In genomic region chr10:103967433-103968142, GRCh38 we compare ENCODE assay signal across 8 cellular contexts. TPM values are rescaled to one million over a fixed set of nuclear protein-coding genes. Genes with fewer than 3 reads are reported as not detected.
DNase-seq lines count a peak whose midpoint lies in the region; ATAC-seq and TF ChIP-seq lines count a peak whose summit lies in the region.

No MANE protein-coding gene starts in this region.

- peak overlapping the region; percentile 82 for H3K27ac Mint-ChIP-seq in T-helper 2 cell treated with Interferon-gamma antibody and Interleukin-4, amounts not matched to agents 5 μg/mL and 100 μg/mL, for 36 hours
- H3K27ac Mint-ChIP-seq in type B pancreatic cell = peak overlapping the region; percentile 92

- H3K9ac ChIP-seq in endocrine pancreas (ENCODE audit: control insufficient read depth, insufficient read depth, low read length) (peak overlapping the region; percentile 99), mesendoderm (ENCODE audit: low read length) (peak overlapping the region; percentile 56)

- no peaks in the 10 kb centered on the region for H3K9me3 Mint-ChIP-seq in T-helper 2 cell treated with Interferon-gamma antibody and Interleukin-4, amounts not matched to agents 5 μg/mL and 100 μg/mL, for 36 hours
- H3K9me3 Mint-ChIP-seq in type B pancreatic cell = no peaks in the 10 kb centered on the region

- H3K4me3 ChIP-seq in endocrine pancreas (ENCODE audit: control insufficient read depth, insufficient read depth, low read length) (peak overlapping the region; percentile 100), mesendoderm (ENCODE audit: low read length) (peak overlapping the region; percentile 30)

- no peak overlapping the region for H2BK5ac ChIP-seq in mesendoderm (ENCODE audit: low read length)

- H2BK15ac ChIP-seq in mesendoderm (replicated peaks; ENCODE audit: low read depth) = no peak overlapping the region

- H3K4me1 ChIP-seq in endocrine pancreas (ENCODE audit: control insufficient read depth, insufficient read depth, low read length) (peaks cover 16% of the 10 kb centered on the region), mesendoderm (ENCODE audit: control insufficient read depth, low read depth, low read length) (no peaks in the 10 kb centered on the region)

- H2AK5ac ChIP-seq in mesendoderm (ENCODE audit: low read length) = no peak overlapping the region

- H3K18ac ChIP-seq in mesendoderm (ENCODE audit: low read length) = peak overlapping the region; percentile 85

- H3K23ac ChIP-seq in mesendoderm (ENCODE audit: low read length) = peak overlapping the region; percentile 94

- H3K9me3 ChIP-seq in endocrine pancreas (ENCODE audit: control insufficient read depth, low read length) = no peaks in the 10 kb centered on the region

- peak overlapping the region; percentile 93 for H3K4me3 Mint-ChIP-seq in T-helper 2 cell treated with Interferon-gamma antibody and Interleukin-4, amounts not matched to agents 5 μg/mL and 100 μg/mL, for 36 hours
- peak overlapping the region; percentile 98 for H3K4me3 Mint-ChIP-seq in type B pancreatic cell

- H2BK120ac ChIP-seq in mesendoderm (ENCODE audit: low read depth, low read length) = no peak overlapping the region

- DNase-seq in DMS53 (lab: John Stamatoyannopoulos, UW) (peak; percentile 70), DMS53 treated with DMSO at 0.1 percent for 48 hours (lab: John Stamatoyannopoulos, UW; ENCODE audit: unreplicated experiment) (no peak), HK-2 (ENCODE audit: unreplicated experiment) (peak; percentile 36), mesendoderm (peak; percentile 37), type B pancreatic cell (ENCODE audit: extremely low spot score, unreplicated experiment) (no peak)
- peak; percentile 30 for DNase-seq in T-helper 2 cell treated with Interferon-gamma antibody and Interleukin-4, amounts not matched to agents 5 μg/mL and 100 μg/mL, for 36 hours (ENCODE audit: low spot score)

- H3K79me1 ChIP-seq in mesendoderm (ENCODE audit: low read length) = no peaks in the 10 kb centered on the region

- no peaks in the 10 kb centered on the region for H3K27me3 Mint-ChIP-seq in T-helper 2 cell treated with Interferon-gamma antibody and Interleukin-4, amounts not matched to agents 5 μg/mL and 100 μg/mL, for 36 hours (ENCODE audit: low read depth)
- no peaks in the 10 kb centered on the region for H3K27me3 Mint-ChIP-seq in type B pancreatic cell

- H3K4me1 Mint-ChIP-seq in T-helper 2 cell treated with Interferon-gamma antibody and Interleukin-4, amounts not matched to agents 5 μg/mL and 100 μg/mL, for 36 hours (ENCODE audit: low read depth) = peaks cover 33% of the 10 kb centered on the region
- peaks cover 18% of the 10 kb centered on the region for H3K4me1 Mint-ChIP-seq in type B pancreatic cell (ENCODE audit: unreplicated experiment)

- peak; percentile 52 for ATAC-seq in GM21390 (IDR thresholded peaks at IDR 0.05; ENCODE audit: unreplicated experiment)

- no peak overlapping the region for H4K5ac ChIP-seq in mesendoderm (ENCODE audit: low read length)

- no CpG with 5 or more reads among the region's 58 CpGs for WGBS in mesendoderm (ENCODE audit: extremely low coverage, insufficient coverage, low lambda C conversion rate)

- peak overlapping the region; percentile 91 for H3K56ac ChIP-seq in mesendoderm (ENCODE audit: low read length)

- H3K4ac ChIP-seq in mesendoderm (ENCODE audit: low read depth, low read length) = peak overlapping the region; percentile 56

- H4K8ac ChIP-seq in mesendoderm (ENCODE audit: low read depth, low read length) = no peak overlapping the region

- no peaks in the 10 kb centered on the region for H3K36me3 ChIP-seq in endocrine pancreas (ENCODE audit: control insufficient read depth, insufficient read depth, low read length)
- H3K36me3 ChIP-seq in mesendoderm (ENCODE audit: control insufficient read depth, insufficient read depth, low read length) = no peaks in the 10 kb centered on the region

- peak overlapping the region; percentile 9 for H3K27ac ChIP-seq in mesendoderm (ENCODE audit: low read depth, low read length)

- H3K36me3 Mint-ChIP-seq in T-helper 2 cell treated with Interferon-gamma antibody and Interleukin-4, amounts not matched to agents 5 μg/mL and 100 μg/mL, for 36 hours (ENCODE audit: low read depth) = peaks cover 3% of the 10 kb centered on the region
- peaks cover 9% of the 10 kb centered on the region for H3K36me3 Mint-ChIP-seq in type B pancreatic cell

- H3K27me3 ChIP-seq in endocrine pancreas (ENCODE audit: control insufficient read depth, insufficient read depth, low read length) (no peaks in the 10 kb centered on the region), mesendoderm (ENCODE audit: insufficient read depth, low read length, poor library complexity) (no peaks in the 10 kb centered on the region)

- TF ChIP-seq CTCF in type B pancreatic cell (conservative IDR thresholded peaks at IDR 0.05) = peak; percentile 19

- no peaks in the 10 kb centered on the region for H3K79me2 ChIP-seq in mesendoderm (ENCODE audit: control insufficient read depth, insufficient read depth, low read length)

- peak overlapping the region; percentile 35 for H3K4me2 ChIP-seq in mesendoderm (ENCODE audit: low read length)

RNA-seq across cellular contexts. Expression of gene SLK, which starts 0.6 kb away (rescaled TPM):
- 14.4 TPM for polyA plus RNA-seq in mesendoderm (2013, experiment 1 of 2)
- polyA plus RNA-seq in mesendoderm (2013, experiment 2 of 2) = 14.8 TPM
- total RNA-seq in type B pancreatic cell (ENCODE audit: low replicate concordance) = 61.6 and 134 TPM in 2 replicates

RNA-seq across cellular contexts. Expression of gene STN1, which starts 49.6 kb away (rescaled TPM):
- 7.1 TPM for polyA plus RNA-seq in mesendoderm (2013, experiment 1 of 2)
- polyA plus RNA-seq in mesendoderm (2013, experiment 2 of 2) = 7.3 TPM
- total RNA-seq in type B pancreatic cell (ENCODE audit: low replicate concordance) = 33.0 and 75.1 TPM in 2 replicates

Comparison
In these comparisons a context has a peak if more than half of its experiments do, and no peak if none do; other contexts are left out.
1. DNase-seq: peak in DMS53 (single experiment), HK-2 (single experiment), T-helper 2 cell treated with Interferon-gamma antibody and Interleukin-4, amounts not matched to agents 5 μg/mL and 100 μg/mL, for 36 hours (single experiment) and mesendoderm (single experiment); none in DMS53 treated with DMSO at 0.1 percent for 48 hours (single experiment) and type B pancreatic cell (single experiment).